In the genomic region with DNA sequence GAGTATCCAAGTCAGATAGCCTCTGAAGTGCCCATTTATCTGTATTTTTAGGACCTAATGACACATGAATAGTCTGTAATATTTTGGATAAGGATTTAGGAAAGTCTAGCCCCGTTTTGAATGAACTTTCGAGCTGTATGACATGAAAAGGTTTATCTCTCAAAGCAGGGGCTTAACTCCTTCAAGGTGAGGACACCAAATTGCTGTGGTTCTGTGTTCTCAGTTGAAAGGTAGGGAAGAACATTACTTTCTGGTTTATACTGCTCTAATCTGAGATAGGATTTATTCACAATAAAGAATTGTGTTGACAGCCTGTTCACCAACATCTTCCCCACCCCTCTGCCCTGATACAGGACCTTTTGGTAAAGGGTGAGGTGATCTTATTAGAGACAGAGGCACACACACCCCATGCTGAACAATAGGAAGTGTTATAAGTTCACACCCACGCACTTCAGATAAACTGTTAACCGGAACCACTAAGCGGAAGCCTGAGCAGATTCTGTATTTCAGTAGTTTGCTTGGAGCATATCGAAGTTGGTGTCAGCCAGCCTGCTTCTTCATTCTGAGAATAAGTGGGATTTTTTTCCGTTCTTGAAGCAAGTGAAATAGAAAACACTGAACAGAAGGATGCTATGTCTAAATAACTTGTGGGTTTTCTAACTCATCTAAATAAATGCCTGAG, we compare ENCODE assay signal across 8 cellular contexts.
DNase-seq lines count a peak whose midpoint lies in the region; ATAC-seq, FAIRE-seq and TF ChIP-seq lines count a peak whose summit lies in the region.

No MANE protein-coding gene starts in this region.

- TF ChIP-seq CTCF in A673 (conservative IDR thresholded peaks at IDR 0.05; ENCODE audit: low read depth, low read length) = no peak
- no peak for TF ChIP-seq CTCF in GM20000 (IDR thresholded peaks at IDR 0.05; ENCODE audit: extremely low read depth, missing control alignments)
- TF ChIP-seq CTCF in uterus (IDR thresholded peaks at IDR 0.05) = no peak

- no peak overlapping the region for H3K27ac ChIP-seq in A673 (ENCODE audit: low read depth, low read length, poor library complexity, severe bottlenecking)
- no peak overlapping the region for H3K27ac ChIP-seq in uterus

- ATAC-seq in HG03575 (IDR thresholded peaks at IDR 0.05; ENCODE audit: extremely low read depth, insufficient number of reproducible peaks, low FRiP score, unreplicated experiment) = peak; percentile 97

- DNase-seq in A673 (ENCODE audit: low spot score) = peak; percentile 39
- DNase-seq in GM20000 (ENCODE audit: low spot score) = peak; percentile 65
- DNase-seq in activated gamma-delta T cell treated with anti-CD3 and anti-CD28 coated beads, Interleukin-2, amount 50 U/mL, for 16 hours (ENCODE audit: low read depth) = peak; percentile 39
- DNase-seq in stimulated activated CD4-positive, alpha-beta T cell treated with anti-CD3 and anti-CD28 coated beads, TNF-alpha, amount 100 ng/mL, for 24 hours (ENCODE audit: low read depth in 3 of 3) = peak; percentile 22 to 55 (median 36)
- DNase-seq in epidermal melanocyte (ENCODE audit: insufficient read length, low spot score) = no peak
- no peak for DNase-seq in HTR-8/SVneo (ENCODE audit: insufficient read length, low spot score)
- DNase-seq in uterus = no peak

- no peaks in the 10 kb centered on the region for H3K27me3 ChIP-seq in A673 (replicated peaks; ENCODE audit: insufficient read depth, low read depth, low read length, poor library complexity)
- no peaks in the 10 kb centered on the region for H3K27me3 ChIP-seq in uterus

- no peaks in the 10 kb centered on the region for H3K4me1 ChIP-seq in A673 (ENCODE audit: insufficient read depth, low read length, poor library complexity, severe bottlenecking)
- H3K4me1 ChIP-seq in uterus = no peaks in the 10 kb centered on the region

- CTCF ChIA-PET in A673 (lab: Charles Lee) = no interaction called here

- H3K36me3 ChIP-seq in A673 (ENCODE audit: insufficient read depth, low read length, poor library complexity, severe bottlenecking) = no peaks in the 10 kb centered on the region
- no peaks in the 10 kb centered on the region for H3K36me3 ChIP-seq in uterus

- no peak for FAIRE-seq in HTR-8/SVneo (lab: Jason Lieb, UNC)

- no peak overlapping the region for H3K4me3 ChIP-seq in A673 (ENCODE audit: low read depth, low read length, poor library complexity, severe bottlenecking)
- H3K4me3 ChIP-seq in uterus = no peak overlapping the region

- POLR2A ChIA-PET in A673 (lab: Charles Lee; ENCODE audit: low non-redundant PET) = no interaction called here

- no TSS peak for BruUV-seq in A673 (replicated peaks; lab: Mats Ljungman, UMichigan)

- intact Hi-C loops in A673 (cut with micrococcal nuclease; ENCODE audit: unreplicated experiment) = no loop called here
- intact Hi-C loops in uterus (cut with DNase I; ENCODE audit: low total_unique reads) = no loop called here

- H3K9me3 ChIP-seq in A673 (ENCODE audit: low read depth, low read length, poor library complexity, severe bottlenecking) (no peaks in the 10 kb centered on the region), uterus (no peaks in the 10 kb centered on the region)

- TF ChIP-seq POLR2A in uterus (IDR thresholded peaks at IDR 0.05) = no peak

Comparison
In these comparisons a context has a peak if more than half of its experiments do, and no peak if none do; other contexts are left out.
1. DNase-seq: peak in A673 (single experiment), GM20000 (single experiment), activated gamma-delta T cell treated with anti-CD3 and anti-CD28 coated beads, Interleukin-2, amount 50 U/mL, for 16 hours (single experiment) and stimulated activated CD4-positive, alpha-beta T cell treated with anti-CD3 and anti-CD28 coated beads, TNF-alpha, amount 100 ng/mL, for 24 hours (3 of 3); none in epidermal melanocyte (single experiment), HTR-8/SVneo (single experiment) and uterus (0 of 2).